ENCODE assay signal across 12 cellular contexts in the genomic region with DNA sequence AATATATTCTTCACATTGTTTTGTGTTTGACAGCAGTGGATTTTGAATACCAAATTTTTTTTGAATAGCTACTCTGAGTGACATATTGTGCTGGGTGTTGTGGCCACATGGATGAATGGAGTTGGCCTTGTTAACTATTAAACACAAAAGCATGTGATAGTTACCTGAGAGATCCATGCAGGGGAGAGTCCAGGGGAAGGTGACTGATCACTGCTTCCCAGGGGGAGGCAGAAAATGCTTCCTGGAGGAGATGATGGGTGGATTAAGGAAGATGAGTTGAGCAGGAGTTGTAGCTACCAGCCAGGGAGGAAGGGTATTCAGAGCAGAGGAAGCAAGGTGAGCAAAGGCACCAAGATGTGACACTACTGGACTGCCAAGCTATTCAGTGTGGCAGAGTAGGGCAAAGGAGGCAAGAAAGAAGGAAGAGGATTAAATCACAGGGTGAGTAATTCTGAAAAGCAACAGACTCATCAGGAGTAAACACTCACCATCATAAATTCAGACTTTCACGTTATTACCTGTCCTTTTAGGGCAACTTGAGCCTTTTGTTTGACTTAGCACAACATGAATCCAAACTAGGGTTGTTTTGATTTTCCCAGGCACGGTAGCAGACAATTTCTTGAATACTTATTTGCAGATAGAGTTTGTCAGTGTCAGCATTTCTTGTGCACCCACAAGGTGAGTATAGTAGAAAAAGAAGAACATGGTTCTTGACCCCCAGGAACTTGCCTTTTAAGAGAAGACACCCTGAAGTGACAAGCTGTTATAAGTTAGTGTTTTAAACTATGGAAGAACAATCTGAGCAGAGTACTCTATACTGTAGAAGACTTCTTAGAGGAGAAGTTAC. TPM values are rescaled to one million over a fixed set of nuclear protein-coding genes. Genes with fewer than 3 reads are reported as not detected.
DNase-seq lines count a peak whose midpoint lies in the region; ATAC-seq and TF ChIP-seq lines count a peak whose summit lies in the region.
"Had no signal": no experiment of that assay in that cellular context is flagged by ENCODE, and none has a peak within 500 bp of the region (broad histone marks: within the 10 kb centered on the region; RNA-seq: fewer than 3 reads in every experiment).

No MANE protein-coding gene starts in this region.

- peaks cover 37% of the 10 kb centered on the region for H3K36me3 ChIP-seq in RWPE2 (ENCODE audit: low read depth)
- H3K36me3 ChIP-seq in prostate gland = no peaks in the 10 kb centered on the region

- WGBS in prostate gland = 26% methylated on average over 2 of the region's 2 CpGs

- peak overlapping the region; percentile 4 for H3K4me3 Mint-ChIP-seq in activated CD4-positive, alpha-beta T cell treated with anti-CD3 and anti-CD28 coated beads, Interleukin-2, amount 10 ng/mL, durations not matched to agents 24 days and 14 days

- no peaks in the 10 kb centered on the region for H3K9me3 Mint-ChIP-seq in activated CD4-positive, alpha-beta T cell treated with anti-CD3 and anti-CD28 coated beads, Interleukin-2, amount 10 ng/mL, durations not matched to agents 24 days and 14 days

- H3K4me1 Mint-ChIP-seq in activated CD4-positive, alpha-beta T cell treated with anti-CD3 and anti-CD28 coated beads, Interleukin-2, amount 10 ng/mL, durations not matched to agents 24 days and 14 days = peaks cover 44% of the 10 kb centered on the region

- TF ChIP-seq POLR2A in prostate gland (IDR thresholded peaks at IDR 0.05) = no peak

- intact Hi-C loops in activated CD4-positive, alpha-beta T cell treated with anti-CD3 and anti-CD28 coated beads, Interleukin-2, amount 10 ng/mL, durations not matched to agents 24 days and 14 days (cut with micrococcal nuclease) = no loop called here
- intact Hi-C loops in prostate gland (cut with DNase I) = no loop called here

- H3K4me1 ChIP-seq in RWPE2 (ENCODE audit: insufficient read depth, poor library complexity, severe bottlenecking) = peaks cover 15% of the 10 kb centered on the region
- H3K4me1 ChIP-seq in prostate gland (replicated peaks) = peaks cover 3% of the 10 kb centered on the region

- ATAC-seq in RWPE2 (ENCODE audit: low read depth) = peak; percentile 41; the same call in 2 of the 3 replicates

- H3K27ac ChIP-seq in RWPE2 (ENCODE audit: poor library complexity, severe bottlenecking) (peak overlapping the region; percentile 31), prostate gland (peak overlapping the region; percentile 37 to 95)

- H3K27me3 Mint-ChIP-seq in activated CD4-positive, alpha-beta T cell treated with anti-CD3 and anti-CD28 coated beads, Interleukin-2, amount 10 ng/mL, durations not matched to agents 24 days and 14 days = no peaks in the 10 kb centered on the region

- H3K36me3 Mint-ChIP-seq in activated CD4-positive, alpha-beta T cell treated with anti-CD3 and anti-CD28 coated beads, Interleukin-2, amount 10 ng/mL, durations not matched to agents 24 days and 14 days (ENCODE audit: low read depth) = peaks cover 43% of the 10 kb centered on the region

- H3K9me3 ChIP-seq in RWPE2 (ENCODE audit: severe bottlenecking) (no peaks in the 10 kb centered on the region), prostate gland (no peaks in the 10 kb centered on the region)
- H3K9me3 ChIP-seq: SK-N-SH had no signal

- H3K27ac Mint-ChIP-seq in activated CD4-positive, alpha-beta T cell treated with anti-CD3 and anti-CD28 coated beads, Interleukin-2, amount 10 ng/mL, durations not matched to agents 24 days and 14 days = peak overlapping the region; percentile 63

- DNase-seq in activated CD4-positive, alpha-beta T cell treated with anti-CD3 and anti-CD28 coated beads, Interleukin-2, amount 10 ng/mL, durations not matched to agents 24 days and 14 days = no peak
- DNase-seq in activated CD4-positive, alpha-beta T cell treated with anti-CD3 and anti-CD28 coated beads for 48 hours = no peak
- DNase-seq in RWPE2 (ENCODE audit: low spot score) = no peak
- DNase-seq in epithelial cell of esophagus (ENCODE audit: low read depth) = peak; percentile 78
- DNase-seq in prostate gland (ENCODE audit: low spot score) = no peak
- DNase-seq in NCI-H1694 treated with DMSO at 0.1 percent for 48 hours (lab: John Stamatoyannopoulos, UW) = no peak
- DNase-seq in activated effector memory CD4-positive, alpha-beta T cell treated with Interleukin-2 at 50 U/mL for 16 hours = no peak
- no peak for DNase-seq in NCI-H446 (lab: John Stamatoyannopoulos, UW)
- DNase-seq: DMS 273 treated with DMSO at 0.1 percent for 48 hours; NCI-H1105; SK-N-SH; stimulated activated naive CD4-positive, alpha-beta T cell had no signal

- H3K4me3 ChIP-seq in RWPE2 (ENCODE audit: severe bottlenecking) = no peak overlapping the region
- no peak overlapping the region for H3K4me3 ChIP-seq in epithelial cell of esophagus (ENCODE audit: low read length)
- no peak overlapping the region for H3K4me3 ChIP-seq in prostate gland

- TF ChIP-seq CTCF in RWPE2 (IDR thresholded peaks at IDR 0.05; ENCODE audit: poor library complexity, severe bottlenecking) (no peak), epithelial cell of esophagus (IDR thresholded peaks at IDR 0.05; ENCODE audit: insufficient read depth, low read depth, low read length, missing control alignments) (no peak), prostate gland (IDR thresholded peaks at IDR 0.05) (no peak)

- H3K27me3 ChIP-seq in RWPE2 (ENCODE audit: insufficient read depth, poor library complexity, severe bottlenecking) (no peaks in the 10 kb centered on the region), prostate gland (replicated peaks; ENCODE audit: insufficient read depth) (no peaks in the 10 kb centered on the region)

RNA-seq across cellular contexts. Expression of a gene that starts 4.2 kb away (rescaled TPM):
- total RNA-seq in activated CD4-positive, alpha-beta T cell treated with anti-CD3 and anti-CD28 coated beads, Interleukin-2, amount 10 ng/mL, durations not matched to agents 24 days and 14 days = 96.3 and 107 TPM in 2 replicates
- 100 to 1,000 TPM; 173 to 327 TPM for total RNA-seq in prostate gland
